In the genomic region with DNA sequence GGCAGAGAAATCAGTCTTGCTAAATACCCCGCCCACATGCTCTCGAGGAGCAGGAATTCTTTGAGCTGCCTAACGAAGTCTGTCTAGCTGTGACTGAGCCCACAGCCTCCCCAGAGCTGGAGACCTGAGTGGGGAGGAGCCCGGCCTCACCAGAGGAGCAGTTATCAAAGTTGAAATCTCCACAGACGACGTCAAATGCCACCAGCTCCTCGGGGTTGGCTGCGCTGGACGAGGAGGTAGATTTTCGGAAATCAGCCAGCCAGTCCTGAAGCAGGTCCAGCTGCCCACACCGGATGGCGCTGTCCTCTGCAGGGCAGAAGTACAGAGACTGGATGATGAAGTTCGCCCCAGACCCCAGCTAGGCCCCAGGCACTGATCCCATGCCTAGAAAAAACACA, we compare ENCODE assay signal across 13 cellular contexts. TPM values are rescaled to one million over a fixed set of nuclear protein-coding genes. Genes with fewer than 3 reads are reported as not detected.
DNase-seq lines count a peak whose midpoint lies in the region; ATAC-seq and TF ChIP-seq lines count a peak whose summit lies in the region.
"Had no signal": no experiment of that assay in that cellular context is flagged by ENCODE, and none has a peak within 500 bp of the region (broad histone marks: within the 10 kb centered on the region; RNA-seq: fewer than 3 reads in every experiment).

No MANE protein-coding gene starts in this region.

- no peaks in the 10 kb centered on the region for H3K36me3 ChIP-seq in aorta (ENCODE audit: control insufficient read depth in 1 of 2, insufficient read depth in 2 of 2, low read length in 1 of 2)

- H3K4me1 Mint-ChIP-seq in activated CD8-positive, alpha-beta T cell treated with anti-CD3 and anti-CD28 coated beads for 36 hours (ENCODE audit: low read depth), result peaks cover 23% of the 10 kb centered on the region
- peaks cover 35% of the 10 kb centered on the region for H3K4me1 Mint-ChIP-seq in activated CD8-positive, alpha-beta T cell treated with anti-CD3 and anti-CD28 coated beads, Interleukin-2, amount 10 ng/mL, durations not matched to agents 7 days and 5 days (ENCODE audit: low read depth)
- H3K4me1 Mint-ChIP-seq in T-helper 17 cell (peaks cover 29% of the 10 kb centered on the region), type B pancreatic cell (ENCODE audit: unreplicated experiment) (peaks cover 25% of the 10 kb centered on the region)

- intact Hi-C loops in activated CD8-positive, alpha-beta T cell treated with anti-CD3 and anti-CD28 coated beads for 36 hours (cut with micrococcal nuclease), result loop anchor here (10.0 kb wide), 1 partner anchor 140 kb away; no protein-coding TSS in a partner anchor
- intact Hi-C loops in aorta (cut with DNase I), result no loop called here

- no peak for ATAC-seq in activated CD8-positive, alpha-beta T cell treated with anti-CD3 and anti-CD28 coated beads for 36 hours
- no peak for ATAC-seq in activated CD8-positive, alpha-beta T cell treated with anti-CD3 and anti-CD28 coated beads, Interleukin-2, amount 10 ng/mL, durations not matched to agents 7 days and 5 days
- ATAC-seq in T-helper 17 cell (peak; percentile 44), aorta (ENCODE audit: low FRiP score) (no peak)

- no peak for DNase-seq in activated CD8-positive, alpha-beta T cell treated with anti-CD3 and anti-CD28 coated beads for 36 hours
- DNase-seq in activated CD8-positive, alpha-beta T cell treated with anti-CD3 and anti-CD28 coated beads, Interleukin-2, amount 10 ng/mL, durations not matched to agents 7 days and 5 days, result no peak
- DNase-seq in T-helper 17 cell (no peak), hepatic stellate cell (ENCODE audit: low spot score) (peak; percentile 40), type B pancreatic cell (ENCODE audit: extremely low spot score, unreplicated experiment) (no peak), NCI-H446 (lab: John Stamatoyannopoulos, UW) (no peak), NK-92 (lab: John Stamatoyannopoulos, UW; ENCODE audit: unreplicated experiment) (no peak), aorta (no peak)
- DNase-seq: ACHN; activated CD4-positive, alpha-beta T cell treated with anti-CD3 and anti-CD28 coated beads, Interleukin-2, amount 50 U/mL, for 1 hour; activated naive CD4-positive, alpha-beta T cell treated with anti-CD3 and anti-CD28 coated beads, Interleukin-2, amount 10 ng/mL, durations not matched to agents 7 days and 5 days; effector memory CD4-positive, alpha-beta T cell; naive B cell had no signal

- H3K27ac ChIP-seq in aorta (ENCODE audit: low read depth in 1 of 2, low read length in 2 of 2), result no peak overlapping the region

- CTCF ChIA-PET in activated CD8-positive, alpha-beta T cell treated with anti-CD3 and anti-CD28 coated beads for 36 hours (lab: Charles Lee), result interaction anchor here (1.0 to 2.9 kb wide), 7 partner anchors 9 to 156 kb away, joined by 3 to 10 read pairs (median 4); no protein-coding TSS in a partner anchor
- CTCF ChIA-PET in activated CD8-positive, alpha-beta T cell treated with anti-CD3 and anti-CD28 coated beads, Interleukin-2, amount 10 ng/mL, durations not matched to agents 7 days and 5 days (lab: Charles Lee), result interaction anchor here (1.0 to 1.2 kb wide), 3 partner anchors 8 to 164 kb away, joined by 3 to 4 read pairs (median 4); no protein-coding TSS in a partner anchor

- H3K4me3 Mint-ChIP-seq in activated CD8-positive, alpha-beta T cell treated with anti-CD3 and anti-CD28 coated beads for 36 hours, result no peak overlapping the region
- H3K4me3 Mint-ChIP-seq in activated CD8-positive, alpha-beta T cell treated with anti-CD3 and anti-CD28 coated beads, Interleukin-2, amount 10 ng/mL, durations not matched to agents 7 days and 5 days, result no peak overlapping the region
- H3K4me3 Mint-ChIP-seq in T-helper 17 cell, result no peak overlapping the region
- H3K4me3 Mint-ChIP-seq in type B pancreatic cell, result no peak overlapping the region
- H3K4me3 Mint-ChIP-seq: activated naive CD4-positive, alpha-beta T cell treated with anti-CD3 and anti-CD28 coated beads, Interleukin-2, amount 10 ng/mL, durations not matched to agents 7 days and 5 days had no signal

- H3K4me1 ChIP-seq in aorta (ENCODE audit: control insufficient read depth in 1 of 2, insufficient read depth in 2 of 2, low read length in 2 of 2), result no peaks in the 10 kb centered on the region

- no peaks in the 10 kb centered on the region for H3K27me3 ChIP-seq in aorta (ENCODE audit: control insufficient read depth in 1 of 2, insufficient read depth in 2 of 2, low read length in 1 of 2)

- no peak overlapping the region for H3K4me3 ChIP-seq in aorta (ENCODE audit: low read length in 2 of 2)

- TF ChIP-seq CTCF in activated CD8-positive, alpha-beta T cell treated with anti-CD3 and anti-CD28 coated beads for 36 hours (IDR thresholded peaks at IDR 0.05), result peak; percentile 32
- TF ChIP-seq CTCF in type B pancreatic cell (conservative IDR thresholded peaks at IDR 0.05), result peak; percentile 28

- H3K36me3 Mint-ChIP-seq in activated CD8-positive, alpha-beta T cell treated with anti-CD3 and anti-CD28 coated beads for 36 hours (ENCODE audit: low read depth), result no peaks in the 10 kb centered on the region
- H3K36me3 Mint-ChIP-seq in activated CD8-positive, alpha-beta T cell treated with anti-CD3 and anti-CD28 coated beads, Interleukin-2, amount 10 ng/mL, durations not matched to agents 7 days and 5 days (ENCODE audit: low read depth), result peaks cover 19% of the 10 kb centered on the region
- peaks cover 4% of the 10 kb centered on the region for H3K36me3 Mint-ChIP-seq in T-helper 17 cell (ENCODE audit: low read depth)
- H3K36me3 Mint-ChIP-seq in type B pancreatic cell, result no peaks in the 10 kb centered on the region
- H3K36me3 Mint-ChIP-seq: naive B cell had no signal

- no peak overlapping the region for H3K27ac Mint-ChIP-seq in activated CD8-positive, alpha-beta T cell treated with anti-CD3 and anti-CD28 coated beads for 36 hours
- H3K27ac Mint-ChIP-seq in activated CD8-positive, alpha-beta T cell treated with anti-CD3 and anti-CD28 coated beads, Interleukin-2, amount 10 ng/mL, durations not matched to agents 7 days and 5 days, result no peak overlapping the region
- H3K27ac Mint-ChIP-seq in T-helper 17 cell (no peak overlapping the region), type B pancreatic cell (no peak overlapping the region)
- H3K27ac Mint-ChIP-seq: activated naive CD4-positive, alpha-beta T cell treated with anti-CD3 and anti-CD28 coated beads, Interleukin-2, amount 10 ng/mL, durations not matched to agents 7 days and 5 days had no signal

- peaks cover 22% of the 10 kb centered on the region for H3K27me3 Mint-ChIP-seq in activated CD8-positive, alpha-beta T cell treated with anti-CD3 and anti-CD28 coated beads for 36 hours
- H3K27me3 Mint-ChIP-seq in activated CD8-positive, alpha-beta T cell treated with anti-CD3 and anti-CD28 coated beads, Interleukin-2, amount 10 ng/mL, durations not matched to agents 7 days and 5 days (ENCODE audit: low read depth), result peaks cover 21% of the 10 kb centered on the region
- H3K27me3 Mint-ChIP-seq in T-helper 17 cell (peaks cover 19% of the 10 kb centered on the region), type B pancreatic cell (no peaks in the 10 kb centered on the region)

- H3K9me3 ChIP-seq in T-helper 17 cell (ENCODE audit: control insufficient read depth, low read length, poor library complexity, severe bottlenecking) (no peaks in the 10 kb centered on the region), aorta (ENCODE audit: control insufficient read depth, low read length) (no peaks in the 10 kb centered on the region)

- no peaks in the 10 kb centered on the region for H3K9me3 Mint-ChIP-seq in activated CD8-positive, alpha-beta T cell treated with anti-CD3 and anti-CD28 coated beads for 36 hours
- H3K9me3 Mint-ChIP-seq in activated CD8-positive, alpha-beta T cell treated with anti-CD3 and anti-CD28 coated beads, Interleukin-2, amount 10 ng/mL, durations not matched to agents 7 days and 5 days (ENCODE audit: insufficient read depth), result no peaks in the 10 kb centered on the region
- H3K9me3 Mint-ChIP-seq in type B pancreatic cell, result no peaks in the 10 kb centered on the region
- H3K9me3 Mint-ChIP-seq: activated naive CD4-positive, alpha-beta T cell treated with anti-CD3 and anti-CD28 coated beads, Interleukin-2, amount 10 ng/mL, durations not matched to agents 7 days and 5 days; naive B cell had no signal

- POLR2A ChIA-PET in activated CD8-positive, alpha-beta T cell treated with anti-CD3 and anti-CD28 coated beads for 36 hours (lab: Charles Lee), result interaction anchor here (0.7 to 1.2 kb wide), 2 partner anchors 87 to 125 kb away, joined by 3 read pairs; no protein-coding TSS in a partner anchor
- POLR2A ChIA-PET in activated CD8-positive, alpha-beta T cell treated with anti-CD3 and anti-CD28 coated beads, Interleukin-2, amount 10 ng/mL, durations not matched to agents 7 days and 5 days (lab: Charles Lee), result interaction anchor here (1.1 kb wide), 1 partner anchor 9 kb away, joined by 3 read pairs; no protein-coding TSS in a partner anchor

- 39 to 44% methylated on average over 13 of the region's 13 CpGs for WGBS in aorta, 2 donors

RNA-seq across cellular contexts. Expression of gene PRMT7, which starts 53.8 kb away (rescaled TPM):
- total RNA-seq in activated CD8-positive, alpha-beta T cell treated with anti-CD3 and anti-CD28 coated beads for 36 hours, result 10 to 100 TPM; 67.4 to 78.4 TPM
- total RNA-seq in activated CD8-positive, alpha-beta T cell treated with anti-CD3 and anti-CD28 coated beads, Interleukin-2, amount 10 ng/mL, durations not matched to agents 7 days and 5 days, result 10 to 100 TPM; 70.4 to 73.2 TPM
- total RNA-seq in T-helper 17 cell (10 to 100 TPM; 55.2 to 59.4 TPM), type B pancreatic cell (ENCODE audit: low replicate concordance) (39.1 and 66.9 TPM in 2 replicates), aorta (10 to 100 TPM; 21.4 to 41.7 TPM)
- polyA plus RNA-seq in aorta, result 10 to 100 TPM; 11.0 to 99.2 TPM

RNA-seq across cellular contexts. Expression of gene SLC7A6OS, which starts 53.9 kb away (rescaled TPM):
- 10 to 100 TPM; 20.2 to 23.1 TPM for total RNA-seq in activated CD8-positive, alpha-beta T cell treated with anti-CD3 and anti-CD28 coated beads for 36 hours
- 10 to 100 TPM; 26.3 to 30.7 TPM for total RNA-seq in activated CD8-positive, alpha-beta T cell treated with anti-CD3 and anti-CD28 coated beads, Interleukin-2, amount 10 ng/mL, durations not matched to agents 7 days and 5 days
- total RNA-seq in T-helper 17 cell (10 to 100 TPM; 35.3 to 36.0 TPM), type B pancreatic cell (ENCODE audit: low replicate concordance) (17.3 and 21.7 TPM in 2 replicates), aorta (10 to 100 TPM; 13.7 to 21.1 TPM)
- polyA plus RNA-seq in aorta, result 1 to 10 TPM; 4.0 to 8.3 TPM
